In genomic region chr5:132829742-132830435, GRCh38 we compare ENCODE assay signal across 8 cellular contexts. TPM values are rescaled to one million over a fixed set of nuclear protein-coding genes. Genes with fewer than 3 reads are reported as not detected.
DNase-seq lines count a peak whose midpoint lies in the region; ATAC-seq, FAIRE-seq and TF ChIP-seq lines count a peak whose summit lies in the region.

No MANE protein-coding gene starts in this region.

- H3K9me3 Mint-ChIP-seq in Caco-2 (ENCODE audit: unreplicated experiment) (no peaks in the 10 kb centered on the region), neural progenitor cell (peaks cover 2% of the 10 kb centered on the region)

- H3K9me3 ChIP-seq in Caco-2 = no peaks in the 10 kb centered on the region
- H3K9me3 ChIP-seq in neural progenitor cell (ENCODE audit: low read depth) = no peaks in the 10 kb centered on the region

- peak overlapping the region; percentile 99 for H2AFZ ChIP-seq in neural progenitor cell (replicated peaks)

- H3K27me3 Mint-ChIP-seq in Caco-2 (ENCODE audit: insufficient read depth, unreplicated experiment) (no peaks in the 10 kb centered on the region), neural progenitor cell (ENCODE audit: insufficient read depth, low read depth) (peaks cover 36% of the 10 kb centered on the region)

- H3K36me3 ChIP-seq in Caco-2 (ENCODE audit: control insufficient read depth, insufficient read depth, low read length) (no peaks in the 10 kb centered on the region; the same call in 1 of the 2 replicates), neural progenitor cell (no peaks in the 10 kb centered on the region)

- H4K20me1 ChIP-seq in neural progenitor cell (ENCODE audit: low read depth) = no peaks in the 10 kb centered on the region

- POLR2A ChIA-PET in Caco-2 (lab: Charles Lee) = interaction anchor here (0.6 to 1.0 kb wide), 3 partner anchors 23 to 53 kb away, joined by 3 to 6 read pairs (median 4); no protein-coding TSS in a partner anchor

- no peaks in the 10 kb centered on the region for H3K79me2 ChIP-seq in neural progenitor cell (ENCODE audit: low read depth)

- H3K27me3 ChIP-seq in Caco-2 (replicated peaks; ENCODE audit: control insufficient read depth, insufficient read depth, low read length) (no peaks in the 10 kb centered on the region), neural progenitor cell (peaks cover 93% of the 10 kb centered on the region)

- ATAC-seq in GM21360 (IDR thresholded peaks at IDR 0.05; ENCODE audit: unreplicated experiment) = peak; percentile 71

- H3K36me3 Mint-ChIP-seq in Caco-2 (ENCODE audit: insufficient read depth, unreplicated experiment) (peaks cover 5% of the 10 kb centered on the region), neural progenitor cell (peaks cover 3% of the 10 kb centered on the region)

- DNase-seq in Caco-2 = peak; percentile 78 to 88
- peak; percentile 83 for DNase-seq in HTR-8/SVneo (ENCODE audit: insufficient read length, low spot score)
- peak; percentile 65 for DNase-seq in RPMI7951 (ENCODE audit: low read depth)
- DNase-seq in activated T-helper 9 cell treated with anti-CD3 and anti-CD28 coated beads, Interleukin-2, amount 50 U/mL, for 16 hours (ENCODE audit: low read depth) = peak; percentile 50
- peak; percentile 65 for DNase-seq in fibroblast of villous mesenchyme (ENCODE audit: low read depth)
- DNase-seq in neural progenitor cell (ENCODE audit: low spot score) = peak; percentile 88
- peak; percentile 78 for DNase-seq in superior temporal gyrus (ENCODE audit: extremely low spot score)

- no peak overlapping the region for H3K27ac ChIP-seq in neural progenitor cell

- H3K4me3 Mint-ChIP-seq in Caco-2 (ENCODE audit: unreplicated experiment) (peak overlapping the region; percentile 88), neural progenitor cell (peak overlapping the region; percentile 85)

- intact Hi-C loops in Caco-2 (cut with micrococcal nuclease; ENCODE audit: unreplicated experiment) = loop anchor here (1.0 kb wide), 2 partner anchors 36 to 53 kb away; partner anchors contain the start of genes GDF9 and UQCRQ

- no peak for FAIRE-seq in HTR-8/SVneo (lab: Jason Lieb, UNC)

- H3K4me2 ChIP-seq in neural progenitor cell = peak overlapping the region; percentile 88

- H3F3A ChIP-seq in neural progenitor cell (ENCODE audit: low read depth) = peaks cover 3% of the 10 kb centered on the region

- no peaks in the 10 kb centered on the region for H3K4me1 Mint-ChIP-seq in Caco-2 (ENCODE audit: low read depth, unreplicated experiment)
- peaks cover 5% of the 10 kb centered on the region for H3K4me1 Mint-ChIP-seq in neural progenitor cell

- H3K4me1 ChIP-seq in Caco-2 (peaks cover 10% of the 10 kb centered on the region), neural progenitor cell (no peaks in the 10 kb centered on the region)

- TF ChIP-seq CTCF in Caco-2 (IDR thresholded peaks at IDR 0.05; ENCODE audit: insufficient read depth in 1 of 2, low read depth in 1 of 2, low read length in 1 of 2, severe bottlenecking in 1 of 2, unreplicated experiment in 1 of 2) (peak; percentile 89 to 96), fibroblast of villous mesenchyme (IDR thresholded peaks at IDR 0.05; ENCODE audit: insufficient read depth, low read depth, low read length) (peak; percentile 88), neural progenitor cell (IDR thresholded peaks at IDR 0.05) (peak; percentile 70)

- peak overlapping the region; percentile 73 for H3K27ac Mint-ChIP-seq in Caco-2 (ENCODE audit: unreplicated experiment)
- no peak overlapping the region for H3K27ac Mint-ChIP-seq in neural progenitor cell

- BruUV-seq in Caco-2 (replicated peaks; lab: Mats Ljungman, UMichigan) = no TSS peak

- H3K9ac ChIP-seq in neural progenitor cell = no peak overlapping the region

- CTCF ChIA-PET in Caco-2 (lab: Charles Lee) = interaction anchor here (1.0 to 2.9 kb wide), 8 partner anchors 9 to 75 kb away, joined by 3 to 17 read pairs (median 5); partner anchors contain the start of genes GDF9 and UQCRQ

- peak overlapping the region; percentile 76 for H3K4me3 ChIP-seq in Caco-2 (ENCODE audit: low read depth, low read length)
- H3K4me3 ChIP-seq in fibroblast of villous mesenchyme (ENCODE audit: low read depth, low read length) = peak overlapping the region; percentile 64
- H3K4me3 ChIP-seq in neural progenitor cell = peak overlapping the region; percentile 66

RNA-seq across cellular contexts. Expression of gene SHROOM1, which starts 0.6 kb away (rescaled TPM):
- 15.9 and 17.4 TPM in 2 replicates for total RNA-seq in Caco-2 (2022)
- total RNA-seq in RPMI7951 (2014; rRNA removed; shearing (Covaris generic)) = 4.8 and 6.1 TPM in 2 replicates
- total RNA-seq in fibroblast of villous mesenchyme = 6.1 and 6.5 TPM in 2 replicates
- total RNA-seq in neural progenitor cell (ENCODE audit: low replicate concordance) = 0.36 and 2.0 TPM in 2 replicates

RNA-seq across cellular contexts. Expression of gene SOWAHA, which starts 16.8 kb away (rescaled TPM):
- 3.7 and 4.1 TPM in 2 replicates for total RNA-seq in Caco-2 (2022)
- not detected in 2 replicates for total RNA-seq in RPMI7951 (2014; rRNA removed; shearing (Covaris generic))
- under 0.01 TPM in 2 replicates for total RNA-seq in fibroblast of villous mesenchyme
- 0.03 TPM in 1 of 2 replicates, not detected in the other for total RNA-seq in neural progenitor cell (ENCODE audit: low replicate concordance)

RNA-seq across cellular contexts. Expression of gene GDF9, which starts 36.4 kb away (rescaled TPM):
- total RNA-seq in Caco-2 (2022) (0.59 and 0.81 TPM in 2 replicates), fibroblast of villous mesenchyme (not detected in 2 replicates), neural progenitor cell (ENCODE audit: low replicate concordance) (0.46 and 0.82 TPM in 2 replicates)
- total RNA-seq in RPMI7951 (2014; rRNA removed; shearing (Covaris generic)) = 0.12 and 0.39 TPM in 2 replicates

RNA-seq across cellular contexts. Expression of gene UQCRQ, which starts 36.6 kb away (rescaled TPM):
- total RNA-seq in Caco-2 (2022) (356 and 449 TPM in 2 replicates), fibroblast of villous mesenchyme (134 and 179 TPM in 2 replicates), neural progenitor cell (ENCODE audit: low replicate concordance) (45.0 and 63.1 TPM in 2 replicates)
- total RNA-seq in RPMI7951 (2014; rRNA removed; shearing (Covaris generic)) = 330 and 401 TPM in 2 replicates

RNA-seq across cellular contexts. Expression of gene LEAP2, which starts 43.6 kb away (rescaled TPM):
- total RNA-seq in Caco-2 (2022) (1.1 and 4.1 TPM in 2 replicates), fibroblast of villous mesenchyme (under 0.01 and 0.32 TPM in 2 replicates), neural progenitor cell (ENCODE audit: low replicate concordance) (3.5 and 3.6 TPM in 2 replicates)
- total RNA-seq in RPMI7951 (2014; rRNA removed; shearing (Covaris generic)) = 0.29 and 0.84 TPM in 2 replicates
